Comparison of ENCODE assay signal across 8 cellular contexts in the genomic region with DNA sequence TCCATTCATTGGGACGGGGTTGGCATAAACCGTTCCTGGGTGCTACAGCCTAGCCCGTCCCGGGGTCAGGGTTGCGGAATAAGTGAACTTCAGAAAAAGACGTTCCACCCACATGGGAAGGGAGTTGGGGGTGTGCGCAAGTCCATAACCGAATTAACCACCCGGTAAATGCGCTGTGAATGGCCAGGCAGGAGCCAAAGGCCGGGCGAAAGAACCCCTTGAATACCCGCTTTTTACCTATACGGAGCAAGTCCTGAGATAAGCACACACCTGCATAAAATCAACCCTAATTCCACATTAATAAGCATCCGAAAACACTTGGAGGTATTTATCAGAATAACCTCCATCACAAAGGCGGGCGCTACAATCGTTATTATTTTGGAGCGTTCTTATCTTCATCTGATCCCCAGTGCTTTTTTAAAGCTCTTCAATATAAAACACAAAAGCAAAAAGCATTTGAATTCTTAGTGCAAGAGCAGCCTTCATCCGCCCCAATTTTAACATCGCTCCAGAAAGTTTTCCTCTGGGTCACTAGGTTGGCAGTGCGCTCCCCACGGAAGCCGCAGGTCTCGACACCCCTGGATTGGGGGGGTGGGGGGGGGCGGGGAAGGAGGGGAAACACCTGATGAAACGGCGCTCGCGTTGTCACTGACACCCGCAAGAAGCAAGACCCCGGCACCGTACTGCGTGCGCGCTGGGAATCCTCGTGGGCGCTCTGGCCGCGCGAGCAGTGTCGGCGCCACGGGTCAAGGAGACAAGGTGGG. TPM values are rescaled to one million over a fixed set of nuclear protein-coding genes. Genes with fewer than 3 reads are reported as not detected.
A peak's percentile ranks its signal among the peaks of the same experiment; 100 is the strongest.
DNase-seq lines count a peak whose midpoint lies in the region; ATAC-seq and TF ChIP-seq lines count a peak whose summit lies in the region.

No MANE protein-coding gene starts in this region.

- peaks cover 4% of the 10 kb centered on the region; the same call in 1 of the 2 replicates for H3K4me1 ChIP-seq in SJCRH30
- H3K4me1 ChIP-seq in foreskin keratinocyte = no peaks in the 10 kb centered on the region
- H3K4me1 ChIP-seq in skeletal muscle satellite cell (ENCODE audit: control insufficient read depth, insufficient read depth, low read length) = peaks cover 12% of the 10 kb centered on the region

- DNase-seq in NCI-H1417 (lab: John Stamatoyannopoulos, UW) (peak; percentile 35 to 45 (median 42)), NCI-H1417 treated with DMSO at 0.1 percent for 48 hours (lab: John Stamatoyannopoulos, UW) (no peak), SJCRH30 (peak in 1 of 2 experiments; percentile 14), foreskin keratinocyte (no peak), Ammon's horn (ENCODE audit: low spot score) (no peak), NOMO-1 treated with DMSO at 0.1 percent for 48 hours (lab: John Stamatoyannopoulos, UW; ENCODE audit: unreplicated experiment) (no peak), DMS114 treated with DMSO at 0.1 percent for 48 hours (lab: John Stamatoyannopoulos, UW; ENCODE audit: unreplicated experiment) (no peak)

- TF ChIP-seq CTCF in foreskin keratinocyte (conservative IDR thresholded peaks at IDR 0.05) = no peak

- no peaks in the 10 kb centered on the region for H3K9me3 ChIP-seq in SJCRH30 (replicated peaks)
- H3K9me3 ChIP-seq in skeletal muscle satellite cell (replicated peaks; ENCODE audit: low read length) = no peaks in the 10 kb centered on the region

- no peaks in the 10 kb centered on the region for H3K36me3 ChIP-seq in SJCRH30
- H3K36me3 ChIP-seq in skeletal muscle satellite cell (ENCODE audit: insufficient read depth, low read length) = no peaks in the 10 kb centered on the region

- H3K4me3 ChIP-seq in SJCRH30 (peak overlapping the region; percentile 88), skeletal muscle satellite cell (ENCODE audit: low read length) (peak overlapping the region; percentile 79)

- ATAC-seq in foreskin keratinocyte = peak; percentile 0

- peak overlapping the region; percentile 56; the same call in 1 of the 2 replicates for H3K27ac ChIP-seq in SJCRH30
- H3K27ac ChIP-seq in foreskin keratinocyte = no peak overlapping the region

- H3K27me3 ChIP-seq in SJCRH30 (no peaks in the 10 kb centered on the region), foreskin keratinocyte (peaks cover 41% of the 10 kb centered on the region), skeletal muscle satellite cell (ENCODE audit: control insufficient read depth, insufficient read depth, low read length) (no peaks in the 10 kb centered on the region)

- peak overlapping the region; percentile 87 for H3K4me2 ChIP-seq in skeletal muscle satellite cell (ENCODE audit: low read length)

- peak overlapping the region; percentile 76 for H3K9ac ChIP-seq in skeletal muscle satellite cell (ENCODE audit: low read depth, low read length)

RNA-seq across cellular contexts. Expression of gene SATB2, which starts 1.2 kb away (rescaled TPM):
- total RNA-seq in SJCRH30 (2014; rRNA removed; shearing (Covaris generic)) = 13.3 and 14.8 TPM in 2 replicates
- 2.1 and 2.8 TPM in 2 replicates for total RNA-seq in foreskin keratinocyte
- 0.40 and 0.57 TPM in 2 replicates for polyA plus RNA-seq in foreskin keratinocyte
- total RNA-seq in skeletal muscle satellite cell (2012; rRNA removed) = 7.9 and 10.4 TPM in 2 replicates

Comparison
In these comparisons a context has a peak if more than half of its experiments do, and no peak if none do; other contexts are left out.
1. DNase-seq: peak in NCI-H1417 (3 of 3); none in NCI-H1417 treated with DMSO at 0.1 percent for 48 hours (single experiment), foreskin keratinocyte (0 of 2), Ammon's horn (single experiment), NOMO-1 treated with DMSO at 0.1 percent for 48 hours (single experiment) and DMS114 treated with DMSO at 0.1 percent for 48 hours (single experiment).